Comparison of ENCODE assay signal across 22 cellular contexts in genomic region chrX:105101378-105101777, GRCh38.
DNase-seq lines count a peak whose midpoint lies in the region; ATAC-seq, FAIRE-seq and TF ChIP-seq lines count a peak whose summit lies in the region.
"Had no signal": no experiment of that assay in that cellular context is flagged by ENCODE, and none has a peak within 500 bp of the region (broad histone marks: within the 10 kb centered on the region; RNA-seq: fewer than 3 reads in every experiment).

No MANE protein-coding gene starts in this region.

- no peak for TF ChIP-seq CTCF in GM12864 (IDR thresholded peaks at IDR 0.05; ENCODE audit: low read depth, low read length, missing control alignments)
- no peak for TF ChIP-seq CTCF in GM12878 (IDR thresholded peaks at IDR 0.05 in 2 of 3, conservative IDR thresholded peaks at IDR 0.05 in 1 of 3; ENCODE audit: control insufficient read depth in 2 of 3, extremely low read depth in 1 of 3, insufficient read depth in 1 of 3, low read depth in 3 of 3, low read length in 3 of 3)

- no peak for TF ChIP-seq RAD21 in GM12878 (IDR thresholded peaks at IDR 0.05; ENCODE audit: insufficient read depth, low read depth, low read length)

- TF ChIP-seq POLR2A in GM12878 (IDR thresholded peaks at IDR 0.05; ENCODE audit: low read depth, low read length): no peak

- DNase-seq in GM12864 (ENCODE audit: low read depth) (peak; percentile 0), GM12878 (ENCODE audit: low read depth, low spot score) (no peak), NCI-H1092 treated with DMSO at 0.1 percent for 48 hours (lab: John Stamatoyannopoulos, UW) (no peak), NCI-H1105 treated with DMSO at 0.1 percent for 48 hours (lab: John Stamatoyannopoulos, UW) (no peak)
- no peak for DNase-seq in activated T-helper 1 cell treated with anti-CD3 and anti-CD28 coated beads, Interleukin-12 subunit alpha, Interleukin-12 subunit beta, Interleukin-2, Interleukin-4 antibody, amounts not matched to agents 30 ng/mL and 10 ng/mL and 1 ng/mL, durations not matched to agents 14 hours and 24 hours and 36 hours (ENCODE audit: low spot score)
- DNase-seq: AML-193; CD4-positive, alpha-beta T cell; DMS153; DMS79; GDM1; HFFc6; Kasumi-1; KG1 had no signal

- H3K4me1 Mint-ChIP-seq in activated T-helper 1 cell treated with anti-CD3 and anti-CD28 coated beads, Interleukin-12 subunit alpha, Interleukin-12 subunit beta, Interleukin-2, Interleukin-4 antibody, amounts not matched to agents 30 ng/mL and 10 ng/mL and 1 ng/mL, durations not matched to agents 14 hours and 24 hours and 36 hours (ENCODE audit: low read depth): no peaks in the 10 kb centered on the region
- H3K4me1 Mint-ChIP-seq: GM23338 had no signal

- H3K9ac ChIP-seq in GM12878 (ENCODE audit: control insufficient read depth, insufficient read depth, low read length): no peak overlapping the region

- TF ChIP-seq EP300 in GM12878 (IDR thresholded peaks at IDR 0.05; ENCODE audit: borderline replicate concordance in 1 of 2, control insufficient read depth in 1 of 2, low read depth in 2 of 2, low read length in 2 of 2): no peak

- H3K27ac Mint-ChIP-seq in activated T-helper 1 cell treated with anti-CD3 and anti-CD28 coated beads, Interleukin-12 subunit alpha, Interleukin-12 subunit beta, Interleukin-2, Interleukin-4 antibody, amounts not matched to agents 30 ng/mL and 10 ng/mL and 1 ng/mL, durations not matched to agents 14 hours and 24 hours and 36 hours: no peak overlapping the region
- H3K27ac Mint-ChIP-seq: CD4-positive, alpha-beta T cell; GM23338; HFFc6 had no signal

- no peak for FAIRE-seq in GM12878 (lab: Jason Lieb, UNC)
- FAIRE-seq: A549, GM12891, H54 had no signal

- H3K9me3 Mint-ChIP-seq in activated T-helper 1 cell treated with anti-CD3 and anti-CD28 coated beads, Interleukin-12 subunit alpha, Interleukin-12 subunit beta, Interleukin-2, Interleukin-4 antibody, amounts not matched to agents 30 ng/mL and 10 ng/mL and 1 ng/mL, durations not matched to agents 14 hours and 24 hours and 36 hours: no peaks in the 10 kb centered on the region
- H3K9me3 Mint-ChIP-seq: CD4-positive, alpha-beta T cell; GM23338 had no signal

- POLR2A ChIA-PET in GM12878 (lab: Charles Lee): no interaction called here

- no peak overlapping the region for H3K4me3 Mint-ChIP-seq in activated T-helper 1 cell treated with anti-CD3 and anti-CD28 coated beads, Interleukin-12 subunit alpha, Interleukin-12 subunit beta, Interleukin-2, Interleukin-4 antibody, amounts not matched to agents 30 ng/mL and 10 ng/mL and 1 ng/mL, durations not matched to agents 14 hours and 24 hours and 36 hours
- H3K4me3 Mint-ChIP-seq: CD4-positive, alpha-beta T cell; GM23338; HFFc6 had no signal

- WGBS in GM12878 (ENCODE audit: insufficient coverage, insufficient replicate concordance, low lambda C conversion rate, missing lambda C conversion rate): 21% methylated on average over 3 of the region's 3 CpGs

- no peak overlapping the region for H2AFZ ChIP-seq in GM12878 (ENCODE audit: control insufficient read depth, low read depth, low read length)
- H2AFZ ChIP-seq: GM23338 had no signal

- intact Hi-C loops in GM12878 (cut with micrococcal nuclease; ENCODE audit: unreplicated experiment): no loop called here
- intact Hi-C loops in activated T-helper 1 cell treated with anti-CD3 and anti-CD28 coated beads, Interleukin-12 subunit alpha, Interleukin-12 subunit beta, Interleukin-2, Interleukin-4 antibody, amounts not matched to agents 30 ng/mL and 10 ng/mL and 1 ng/mL, durations not matched to agents 14 hours and 24 hours and 36 hours (cut with micrococcal nuclease): no loop called here

- no peaks in the 10 kb centered on the region for H3K4me1 ChIP-seq in GM12878 (ENCODE audit: control insufficient read depth, insufficient read depth, low read length)
- H3K4me1 ChIP-seq: A549 had no signal

- H3K27me3 Mint-ChIP-seq in activated T-helper 1 cell treated with anti-CD3 and anti-CD28 coated beads, Interleukin-12 subunit alpha, Interleukin-12 subunit beta, Interleukin-2, Interleukin-4 antibody, amounts not matched to agents 30 ng/mL and 10 ng/mL and 1 ng/mL, durations not matched to agents 14 hours and 24 hours and 36 hours (ENCODE audit: insufficient read depth): no peaks in the 10 kb centered on the region
- H3K27me3 Mint-ChIP-seq: CD4-positive, alpha-beta T cell had no signal

- no peak overlapping the region for H3K27ac ChIP-seq in GM12878 (ENCODE audit: control insufficient read depth, insufficient read depth)
- H3K27ac ChIP-seq: 22Rv1, A549, C4-2B had no signal

- peak; percentile 78 for ATAC-seq in GM18868 (IDR thresholded peaks at IDR 0.05; ENCODE audit: unreplicated experiment)
- peak; percentile 72 for ATAC-seq in HG03432 (IDR thresholded peaks at IDR 0.05; ENCODE audit: unreplicated experiment)
- ATAC-seq in GM12878: no peak
- ATAC-seq: A549, GM23338, HCT116 had no signal

- CTCF ChIA-PET in GM12878 (lab: Yijun Ruan, JAX): no interaction called here

- H3K79me2 ChIP-seq in GM12878 (ENCODE audit: control insufficient read depth, insufficient read depth, low read length): no peaks in the 10 kb centered on the region

- SMC1A ChIA-PET in GM12878 (lab: Charles Lee; ENCODE audit: uncharacterized antibody, unreplicated experiment): no interaction called here

- no peaks in the 10 kb centered on the region for H3K36me3 ChIP-seq in GM12878 (ENCODE audit: control insufficient read depth in 2 of 2, insufficient read depth in 2 of 2, low read length in 1 of 2)

- no peaks in the 10 kb centered on the region for H3K9me3 ChIP-seq in GM12878 (replicated peaks; ENCODE audit: control insufficient read depth, insufficient read depth, low read length)
- H3K9me3 ChIP-seq: A549 had no signal

- H3K27me3 ChIP-seq in GM12878 (replicated peaks in 1 of 2; ENCODE audit: control insufficient read depth in 2 of 2, insufficient read depth in 2 of 2, low read length in 1 of 2): no peaks in the 10 kb centered on the region

- H3K4me2 ChIP-seq in GM12878 (ENCODE audit: control insufficient read depth, insufficient read depth): no peak overlapping the region
- H3K4me2 ChIP-seq: A549, GM23338 had no signal

- H3K36me3 Mint-ChIP-seq in activated T-helper 1 cell treated with anti-CD3 and anti-CD28 coated beads, Interleukin-12 subunit alpha, Interleukin-12 subunit beta, Interleukin-2, Interleukin-4 antibody, amounts not matched to agents 30 ng/mL and 10 ng/mL and 1 ng/mL, durations not matched to agents 14 hours and 24 hours and 36 hours (ENCODE audit: low read depth): no peaks in the 10 kb centered on the region

- in situ Hi-C loops in GM12878 (cut with MboI): no loop called here

- H4K20me1 ChIP-seq in GM12878 (ENCODE audit: control insufficient read depth, insufficient read depth): no peaks in the 10 kb centered on the region

- no peak overlapping the region for H3K4me3 ChIP-seq in GM12864 (ENCODE audit: low read depth, low read length)
- no peak overlapping the region for H3K4me3 ChIP-seq in GM12878
- H3K4me3 ChIP-seq: A549, GM23338 had no signal

- BruUV-seq in GM12878 (replicated peaks; lab: Mats Ljungman, UMichigan): no TSS peak

- RAD21 ChIA-PET in GM12878 (lab: Charles Lee; ENCODE audit: unreplicated experiment): no interaction called here

TF ChIP-seq in GM12878, 131 proteins besides CTCF, POLR2A, EP300 and RAD21:
- TF ChIP-seq RUNX3 (IDR thresholded peaks at IDR 0.05; ENCODE audit: low read length) (peak; percentile 25; the same call in 1 of the 2 replicates), SUPT20H (IDR thresholded peaks at IDR 0.05; ENCODE audit: borderline replicate concordance, control insufficient read depth, low read depth, low read length) (no peak)
